Comparison of ENCODE assay signal across 8 cellular contexts in the genomic region with DNA sequence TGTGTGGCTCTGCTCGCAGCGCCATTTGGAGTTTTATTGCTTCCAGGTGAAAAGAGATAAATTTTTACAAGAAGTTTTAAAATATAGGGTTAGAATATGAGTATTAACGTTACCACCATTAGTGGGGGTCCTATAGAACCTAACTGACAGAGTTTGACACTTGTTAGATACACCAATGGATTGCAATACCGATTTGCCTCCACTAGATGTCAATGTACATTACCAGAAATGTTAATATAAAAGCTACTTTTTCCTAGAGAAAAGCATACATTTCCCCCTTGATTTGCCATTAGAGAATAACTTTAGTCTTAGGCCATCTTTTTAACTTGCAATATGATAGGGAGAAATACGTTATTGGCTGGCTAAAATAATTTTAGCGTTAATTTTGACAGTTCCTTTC.
DNase-seq lines count a peak whose midpoint lies in the region; ATAC-seq, FAIRE-seq and TF ChIP-seq lines count a peak whose summit lies in the region.

No MANE protein-coding gene starts in this region.

- no peak for TF ChIP-seq POLR2A in H54 (IDR thresholded peaks at IDR 0.05; ENCODE audit: low read depth, low read length)

- DNase-seq in RCC 7860 (ENCODE audit: low spot score) (peak; percentile 5), fibroblast of villous mesenchyme (ENCODE audit: low read depth) (peak; percentile 14), H54 (ENCODE audit: insufficient read length, low spot score) (no peak)

- ATAC-seq in GM19463 (IDR thresholded peaks at IDR 0.05; ENCODE audit: unreplicated experiment) (peak; percentile 47), HG02973 (IDR thresholded peaks at IDR 0.05; ENCODE audit: unreplicated experiment) (no peak), HG03457 (IDR thresholded peaks at IDR 0.05; ENCODE audit: unreplicated experiment) (no peak), GM19397 (IDR thresholded peaks at IDR 0.05; ENCODE audit: unreplicated experiment) (no peak)

- peak; percentile 56 for TF ChIP-seq CTCF in 22Rv1 (IDR thresholded peaks at IDR 0.05)
- TF ChIP-seq CTCF in fibroblast of villous mesenchyme (IDR thresholded peaks at IDR 0.05; ENCODE audit: insufficient read depth, low read depth, low read length), result peak; percentile 57

- no peak for FAIRE-seq in RCC 7860 (lab: Jason Lieb, UNC)
- no peak for FAIRE-seq in H54 (lab: Jason Lieb, UNC)

- H3K27ac ChIP-seq in 22Rv1, result no peak overlapping the region

- H3K4me3 ChIP-seq in fibroblast of villous mesenchyme (ENCODE audit: low read depth, low read length), result no peak overlapping the region
